9 cellular contexts compared by ENCODE assay signal in genomic region chr14:88613552-88614010, GRCh38. TPM values are rescaled to one million over a fixed set of nuclear protein-coding genes. Genes with fewer than 3 reads are reported as not detected.
DNase-seq lines count a peak whose midpoint lies in the region; ATAC-seq lines count a peak whose summit lies in the region.
"Had no signal": no experiment of that assay in that cellular context is flagged by ENCODE, and none has a peak within 500 bp of the region (broad histone marks: within the 10 kb centered on the region; RNA-seq: fewer than 3 reads in every experiment).

No MANE protein-coding gene starts in this region.

- H3K9me3 Mint-ChIP-seq in activated naive CD8-positive, alpha-beta T cell treated with anti-CD3 and anti-CD28 coated beads, Interleukin-2, amount 10 ng/mL, durations not matched to agents 7 days and 5 days = no peaks in the 10 kb centered on the region
- no peaks in the 10 kb centered on the region for H3K9me3 Mint-ChIP-seq in memory B cell
- H3K9me3 Mint-ChIP-seq in natural killer cell treated with Interleukin-12 subunit alpha and Interleukin-12 subunit beta and Interleukin-15 and Interleukin-18, amount 100 ng/mL, for 72 hours = no peaks in the 10 kb centered on the region

- DNase-seq in ELR (ENCODE audit: low read depth) (peak; percentile 87), HPDE6-E6E7 (ENCODE audit: extremely low spot score) (peak; percentile 45), memory B cell (ENCODE audit: low spot score in 2 of 2) (no peak), SHP77 treated with DMSO at 0.1 percent for 48 hours (lab: John Stamatoyannopoulos, UW) (no peak)
- DNase-seq in activated naive CD8-positive, alpha-beta T cell treated with anti-CD3 and anti-CD28 coated beads, Interleukin-2, amount 10 ng/mL, durations not matched to agents 7 days and 5 days = no peak
- no peak for DNase-seq in stimulated activated naive CD4-positive, alpha-beta T cell treated with Interleukin-2 at 50 U/mL for 16 hours (lab: John Stamatoyannopoulos, UW)
- DNase-seq in natural killer cell treated with Interleukin-12 subunit alpha and Interleukin-12 subunit beta and Interleukin-15 and Interleukin-18, amount 100 ng/mL, for 72 hours (ENCODE audit: low spot score) = no peak
- DNase-seq: spleen had no signal

- H3K4me1 Mint-ChIP-seq in activated naive CD8-positive, alpha-beta T cell treated with anti-CD3 and anti-CD28 coated beads, Interleukin-2, amount 10 ng/mL, durations not matched to agents 7 days and 5 days = peaks cover 8% of the 10 kb centered on the region
- peaks cover 6% of the 10 kb centered on the region for H3K4me1 Mint-ChIP-seq in memory B cell
- H3K4me1 Mint-ChIP-seq in natural killer cell treated with Interleukin-12 subunit alpha and Interleukin-12 subunit beta and Interleukin-15 and Interleukin-18, amount 100 ng/mL, for 72 hours (ENCODE audit: low read depth in 2 of 2) = peaks cover 5% of the 10 kb centered on the region in 2 donors

- H3K36me3 Mint-ChIP-seq in activated naive CD8-positive, alpha-beta T cell treated with anti-CD3 and anti-CD28 coated beads, Interleukin-2, amount 10 ng/mL, durations not matched to agents 7 days and 5 days = peaks cover 35% of the 10 kb centered on the region
- peaks cover 25% of the 10 kb centered on the region for H3K36me3 Mint-ChIP-seq in memory B cell
- H3K36me3 Mint-ChIP-seq in natural killer cell treated with Interleukin-12 subunit alpha and Interleukin-12 subunit beta and Interleukin-15 and Interleukin-18, amount 100 ng/mL, for 72 hours = peaks cover 25% of the 10 kb centered on the region

- POLR2A ChIA-PET in activated naive CD8-positive, alpha-beta T cell treated with anti-CD3 and anti-CD28 coated beads, Interleukin-2, amount 10 ng/mL, durations not matched to agents 7 days and 5 days (lab: Charles Lee) = no interaction called here

- no peak overlapping the region for H3K27ac Mint-ChIP-seq in activated naive CD8-positive, alpha-beta T cell treated with anti-CD3 and anti-CD28 coated beads, Interleukin-2, amount 10 ng/mL, durations not matched to agents 7 days and 5 days
- no peak overlapping the region for H3K27ac Mint-ChIP-seq in memory B cell
- H3K27ac Mint-ChIP-seq in natural killer cell treated with Interleukin-12 subunit alpha and Interleukin-12 subunit beta and Interleukin-15 and Interleukin-18, amount 100 ng/mL, for 72 hours = no peak overlapping the region

- H3K27me3 Mint-ChIP-seq in activated naive CD8-positive, alpha-beta T cell treated with anti-CD3 and anti-CD28 coated beads, Interleukin-2, amount 10 ng/mL, durations not matched to agents 7 days and 5 days = no peaks in the 10 kb centered on the region
- no peaks in the 10 kb centered on the region for H3K27me3 Mint-ChIP-seq in memory B cell
- no peaks in the 10 kb centered on the region for H3K27me3 Mint-ChIP-seq in natural killer cell treated with Interleukin-12 subunit alpha and Interleukin-12 subunit beta and Interleukin-15 and Interleukin-18, amount 100 ng/mL, for 72 hours

- no peak overlapping the region for H3K4me3 Mint-ChIP-seq in activated naive CD8-positive, alpha-beta T cell treated with anti-CD3 and anti-CD28 coated beads, Interleukin-2, amount 10 ng/mL, durations not matched to agents 7 days and 5 days
- no peak overlapping the region for H3K4me3 Mint-ChIP-seq in memory B cell
- no peak overlapping the region for H3K4me3 Mint-ChIP-seq in natural killer cell treated with Interleukin-12 subunit alpha and Interleukin-12 subunit beta and Interleukin-15 and Interleukin-18, amount 100 ng/mL, for 72 hours

- peak; percentile 18 for ATAC-seq in activated naive CD8-positive, alpha-beta T cell treated with anti-CD3 and anti-CD28 coated beads, Interleukin-2, amount 10 ng/mL, durations not matched to agents 7 days and 5 days (ENCODE audit: low read depth)
- peak; percentile 85 for ATAC-seq in memory B cell (ENCODE audit: low read depth)
- no peak for ATAC-seq in natural killer cell treated with Interleukin-12 subunit alpha and Interleukin-12 subunit beta and Interleukin-15 and Interleukin-18, amount 100 ng/mL, for 72 hours
- ATAC-seq in HG03280 (IDR thresholded peaks at IDR 0.05; ENCODE audit: unreplicated experiment) = no peak

RNA-seq across cellular contexts. Expression of gene ZC3H14, which starts 50.7 kb away (rescaled TPM):
- 10 to 100 TPM; 43.3 to 46.8 TPM for total RNA-seq in activated naive CD8-positive, alpha-beta T cell treated with anti-CD3 and anti-CD28 coated beads, Interleukin-2, amount 10 ng/mL, durations not matched to agents 7 days and 5 days
- 10 to 100 TPM; 34.6 to 61.9 TPM for total RNA-seq in natural killer cell treated with Interleukin-12 subunit alpha and Interleukin-12 subunit beta and Interleukin-15 and Interleukin-18, amount 100 ng/mL, for 72 hours

RNA-seq across cellular contexts. Expression of gene PTPN21, which starts 58.8 kb away (rescaled TPM):
- not detected for total RNA-seq in activated naive CD8-positive, alpha-beta T cell treated with anti-CD3 and anti-CD28 coated beads, Interleukin-2, amount 10 ng/mL, durations not matched to agents 7 days and 5 days
- under 1 TPM; 0.50 to 0.53 TPM for total RNA-seq in natural killer cell treated with Interleukin-12 subunit alpha and Interleukin-12 subunit beta and Interleukin-15 and Interleukin-18, amount 100 ng/mL, for 72 hours

Comparison
In these comparisons a context has a peak if more than half of its experiments do, and no peak if none do; other contexts are left out.
1. DNase-seq: peak in ELR (single experiment) and HPDE6-E6E7 (single experiment); none in activated naive CD8-positive, alpha-beta T cell treated with anti-CD3 and anti-CD28 coated beads, Interleukin-2, amount 10 ng/mL, durations not matched to agents 7 days and 5 days (single experiment), memory B cell (0 of 2), SHP77 treated with DMSO at 0.1 percent for 48 hours (single experiment), stimulated activated naive CD4-positive, alpha-beta T cell treated with Interleukin-2 at 50 U/mL for 16 hours (single experiment) and natural killer cell treated with Interleukin-12 subunit alpha and Interleukin-12 subunit beta and Interleukin-15 and Interleukin-18, amount 100 ng/mL, for 72 hours (single experiment).
2. ATAC-seq: peak in activated naive CD8-positive, alpha-beta T cell treated with anti-CD3 and anti-CD28 coated beads, Interleukin-2, amount 10 ng/mL, durations not matched to agents 7 days and 5 days (single experiment) and memory B cell (single experiment); none in natural killer cell treated with Interleukin-12 subunit alpha and Interleukin-12 subunit beta and Interleukin-15 and Interleukin-18, amount 100 ng/mL, for 72 hours (0 of 2) and HG03280 (single experiment).